Comparison of ENCODE assay signal across 7 cellular contexts in genomic region chr1:223844521-223844961, GRCh38. TPM values are rescaled to one million over a fixed set of nuclear protein-coding genes. Genes with fewer than 3 reads are reported as not detected.
A peak's percentile ranks its signal among the peaks of the same experiment; 100 is the strongest.
DNase-seq lines count a peak whose midpoint lies in the region; ATAC-seq and TF ChIP-seq lines count a peak whose summit lies in the region.

No MANE protein-coding gene starts in this region.

- peaks cover 49% of the 10 kb centered on the region for H3K4me1 Mint-ChIP-seq in activated T-cell treated with anti-CD3 and anti-CD28 coated beads, Interleukin-2, amount 50 U/mL, for 24 hours (ENCODE audit: low read depth)

- peak overlapping the region; percentile 70 for H3K4me3 ChIP-seq in hepatocyte

- H3K4me1 ChIP-seq in hepatocyte (ENCODE audit: insufficient read depth): peaks cover 31% of the 10 kb centered on the region

- H3K36me3 ChIP-seq in KOPT-K1 (ENCODE audit: insufficient read depth, low read length) (no peaks in the 10 kb centered on the region), hepatocyte (replicated peaks; ENCODE audit: insufficient read depth, low read depth) (no peaks in the 10 kb centered on the region)

- H3K27me3 ChIP-seq in hepatocyte: no peaks in the 10 kb centered on the region

- peak overlapping the region; percentile 88 for H3K4me2 ChIP-seq in hepatocyte

- H3K79me2 ChIP-seq in hepatocyte: peaks cover 67% of the 10 kb centered on the region

- peaks cover 20% of the 10 kb centered on the region for H3K36me3 Mint-ChIP-seq in activated T-cell treated with anti-CD3 and anti-CD28 coated beads, Interleukin-2, amount 50 U/mL, for 24 hours (ENCODE audit: low read depth)

- peak overlapping the region; percentile 99 for H3K27ac Mint-ChIP-seq in activated T-cell treated with anti-CD3 and anti-CD28 coated beads, Interleukin-2, amount 50 U/mL, for 24 hours

- ATAC-seq in GM19328 (IDR thresholded peaks at IDR 0.05; ENCODE audit: unreplicated experiment): no peak
- ATAC-seq in GM21737 (IDR thresholded peaks at IDR 0.05; ENCODE audit: unreplicated experiment): no peak

- H3K9me3 ChIP-seq in KOPT-K1 (ENCODE audit: insufficient read depth, low read length, poor library complexity, severe bottlenecking) (no peaks in the 10 kb centered on the region), hepatocyte (ENCODE audit: low read depth) (no peaks in the 10 kb centered on the region)

- no peaks in the 10 kb centered on the region for H3K27me3 Mint-ChIP-seq in activated T-cell treated with anti-CD3 and anti-CD28 coated beads, Interleukin-2, amount 50 U/mL, for 24 hours

- peak overlapping the region; percentile 96 for H3K4me3 Mint-ChIP-seq in activated T-cell treated with anti-CD3 and anti-CD28 coated beads, Interleukin-2, amount 50 U/mL, for 24 hours

- peak overlapping the region; percentile 80 for H3K27ac ChIP-seq in KOPT-K1 (ENCODE audit: low read depth, low read length, poor library complexity, severe bottlenecking)
- peak overlapping the region; percentile 100 for H3K27ac ChIP-seq in hepatocyte

- 2% methylated on average over 9 of the region's 9 CpGs for WGBS in hepatocyte (ENCODE audit: low lambda C conversion rate, missing lambda C conversion rate)

- peak overlapping the region; percentile 90 for H2AFZ ChIP-seq in hepatocyte

- TF ChIP-seq CTCF in hepatocyte (IDR thresholded peaks at IDR 0.05; ENCODE audit: poor library complexity): no peak

- DNase-seq in activated T-cell treated with anti-CD3 and anti-CD28 coated beads, Interleukin-2, amount 50 U/mL, for 24 hours: no peak
- DNase-seq in hepatocyte (ENCODE audit: low spot score): no peak
- peak; percentile 77 for DNase-seq in stimulated activated CD4-positive, alpha-beta T cell treated with anti-CD3 and anti-CD28 coated beads, Interleukin-1b, Interleukin-23, amount 100 ng/mL, for 48 hours
- DNase-seq in iPS-NIHi7 (ENCODE audit: extremely low spot score): no peak

- peaks cover 2% of the 10 kb centered on the region for H3K9me3 Mint-ChIP-seq in activated T-cell treated with anti-CD3 and anti-CD28 coated beads, Interleukin-2, amount 50 U/mL, for 24 hours

- peaks cover 52% of the 10 kb centered on the region for H4K20me1 ChIP-seq in hepatocyte (ENCODE audit: insufficient read depth, poor library complexity, severe bottlenecking)

- no peaks in the 10 kb centered on the region for H3K9me2 ChIP-seq in hepatocyte (replicated peaks; ENCODE audit: insufficient read depth)

RNA-seq across cellular contexts. Expression of gene TP53BP2, which starts 1.2 kb away (rescaled TPM):
- total RNA-seq in hepatocyte: 53.0 and 57.8 TPM in 2 replicates
- polyA plus RNA-seq in hepatocyte: 27.5 and 31.6 TPM in 2 replicates
